ENCODE assay signal across 21 cellular contexts in genomic region chr16:53888222-53888621, GRCh38.
DNase-seq lines count a peak whose midpoint lies in the region; ATAC-seq and TF ChIP-seq lines count a peak whose summit lies in the region.
"Had no signal": no experiment of that assay in that cellular context is flagged by ENCODE, and none has a peak within 500 bp of the region (broad histone marks: within the 10 kb centered on the region; RNA-seq: fewer than 3 reads in every experiment).

No MANE protein-coding gene starts in this region.

- H3K4me3 Mint-ChIP-seq in WTC11 = no peak overlapping the region
- H3K4me3 Mint-ChIP-seq: B cell; CD4-positive, alpha-beta T cell; CD8-positive, alpha-beta memory T cell had no signal

- no peak overlapping the region for H2AFZ ChIP-seq in DND-41 (ENCODE audit: low read depth, low read length)

- H3K4me3 ChIP-seq in DND-41 (ENCODE audit: low read depth in 1 of 2, low read length in 2 of 2) (no peak overlapping the region), epithelial cell of esophagus (ENCODE audit: low read length) (no peak overlapping the region), ovary (no peak overlapping the region)
- H3K4me3 ChIP-seq: A549; BLaER1 treated with 17β-estradiol and CSF1 and Interleukin-3, amounts not matched to agents 10 nM and 100 nM; GM12878 had no signal

- ATAC-seq in DND-41 (ENCODE audit: insufficient read depth, low read depth) = no peak
- ATAC-seq in WTC11 = no peak
- no peak for ATAC-seq in HG03571 (IDR thresholded peaks at IDR 0.05; ENCODE audit: unreplicated experiment)
- ATAC-seq: A549, GM12878 had no signal

- no peak for TF ChIP-seq EP300 in ovary (IDR thresholded peaks at IDR 0.05)

- H3K4me2 ChIP-seq in DND-41 (ENCODE audit: insufficient read depth, low read length) = no peak overlapping the region
- H3K4me2 ChIP-seq: A549; BLaER1 treated with 17β-estradiol and CSF1 and Interleukin-3, amounts not matched to agents 10 nM and 100 nM had no signal

- H3K9ac ChIP-seq in DND-41 (ENCODE audit: low read depth, low read length) = no peak overlapping the region
- H3K9ac ChIP-seq: BLaER1 treated with 17β-estradiol and CSF1 and Interleukin-3, amounts not matched to agents 10 nM and 100 nM had no signal

- H3K79me2 ChIP-seq in DND-41 (ENCODE audit: insufficient read depth, low read length) = no peaks in the 10 kb centered on the region

- POLR2A ChIA-PET in WTC11 (lab: Charles Lee) = no interaction called here

- 88 to 93% (median 91%) methylated on average over 3 of the region's 3 CpGs for WGBS in ovary, 3 donors

- H3K36me3 Mint-ChIP-seq in WTC11 = peaks cover 2% of the 10 kb centered on the region; the same call in 1 of the 2 replicates

- DNase-seq in DND-41 (no peak), WTC11 (ENCODE audit: low spot score) (no peak), epithelial cell of esophagus (ENCODE audit: low read depth) (peak; percentile 41), COR-L47 (lab: John Stamatoyannopoulos, UW) (no peak), ovary (no peak), NCI-H774 (lab: John Stamatoyannopoulos, UW) (no peak)
- DNase-seq: AML-193; Caco-2; Calu3; CD4-positive, alpha-beta T cell; CD8-positive, alpha-beta memory T cell; DMS79 treated with DMSO at 0.1 percent for 48 hours; EL; GDM1 had no signal

- H3K27me3 Mint-ChIP-seq in WTC11 (ENCODE audit: low read depth) = no peaks in the 10 kb centered on the region
- H3K27me3 Mint-ChIP-seq: B cell; CD4-positive, alpha-beta T cell; CD8-positive, alpha-beta memory T cell had no signal

- TF ChIP-seq CTCF in 22Rv1 (IDR thresholded peaks at IDR 0.05) (no peak), DND-41 (IDR thresholded peaks at IDR 0.05; ENCODE audit: borderline replicate concordance, extremely low read depth, low read length, poor library complexity, severe bottlenecking) (no peak), WTC11 (IDR thresholded peaks at IDR 0.05) (no peak), epithelial cell of esophagus (IDR thresholded peaks at IDR 0.05; ENCODE audit: insufficient read depth, low read depth, low read length, missing control alignments) (no peak), ovary (IDR thresholded peaks at IDR 0.05) (no peak)

- H3K27ac Mint-ChIP-seq in WTC11 = no peak overlapping the region
- H3K27ac Mint-ChIP-seq: B cell; CD4-positive, alpha-beta T cell had no signal

- peaks cover 30% of the 10 kb centered on the region for H3K4me1 ChIP-seq in DND-41 (ENCODE audit: insufficient read depth, low read length)
- H3K4me1 ChIP-seq in ovary (ENCODE audit: insufficient read depth) = no peaks in the 10 kb centered on the region

- H3K4me1 Mint-ChIP-seq in WTC11 = peaks cover 22% of the 10 kb centered on the region
- H3K4me1 Mint-ChIP-seq: B cell had no signal

- H4K20me1 ChIP-seq in DND-41 (ENCODE audit: insufficient read depth, low read length) = no peaks in the 10 kb centered on the region
- H4K20me1 ChIP-seq: BLaER1 treated with 17β-estradiol and CSF1 and Interleukin-3, amounts not matched to agents 10 nM and 100 nM had no signal

- H3K36me3 ChIP-seq in DND-41 (ENCODE audit: insufficient read depth, low read length) (peaks cover 21% of the 10 kb centered on the region), ovary (no peaks in the 10 kb centered on the region)

- H3K27me3 ChIP-seq in DND-41 (ENCODE audit: insufficient read depth, low read length, poor library complexity) (no peaks in the 10 kb centered on the region), ovary (no peaks in the 10 kb centered on the region)
- H3K27me3 ChIP-seq: BLaER1 treated with 17β-estradiol and CSF1 and Interleukin-3, amounts not matched to agents 10 nM and 100 nM had no signal

- H3K9me3 ChIP-seq in DND-41 (ENCODE audit: insufficient read depth, low read length, severe bottlenecking) (no peaks in the 10 kb centered on the region), ovary (no peaks in the 10 kb centered on the region)
- H3K9me3 ChIP-seq: A549; BLaER1 treated with 17β-estradiol and CSF1 and Interleukin-3, amounts not matched to agents 10 nM and 100 nM; Caco-2 had no signal

- peaks cover 8% of the 10 kb centered on the region for H3K9me3 Mint-ChIP-seq in WTC11
- H3K9me3 Mint-ChIP-seq: CD4-positive, alpha-beta T cell; CD8-positive, alpha-beta memory T cell had no signal

- H3K27ac ChIP-seq in 22Rv1 (peak overlapping the region; percentile 82), DND-41 (ENCODE audit: low read length) (peak overlapping the region; percentile 51), ovary (no peak overlapping the region)
- H3K27ac ChIP-seq: A549; BLaER1 treated with 17β-estradiol and CSF1 and Interleukin-3, amounts not matched to agents 10 nM and 100 nM; C4-2B had no signal

- intact Hi-C loops in ovary (cut with DNase I) = no loop called here

- no peak for TF ChIP-seq POLR2A in ovary (IDR thresholded peaks at IDR 0.05)

- CTCF ChIA-PET in WTC11 (lab: Charles Lee) = no interaction called here

TF ChIP-seq in WTC11, 78 proteins besides CTCF, POLR2A, EP300 and RAD21:
- TF ChIP-seq SOX15 (CRISPR knock-in tag; IDR thresholded peaks at IDR 0.05) = no peak
- TF ChIP-seq HMGA2 (CRISPR knock-in tag; IDR thresholded peaks at IDR 0.05) = peak; percentile 94

Comparison
In these comparisons a context has a peak if more than half of its experiments do, and no peak if none do; other contexts are left out.
1. H3K27ac ChIP-seq: peak in 22Rv1 (single experiment) and DND-41 (single experiment); none in ovary (0 of 2).